13 cellular contexts compared by ENCODE assay signal in the genomic region with DNA sequence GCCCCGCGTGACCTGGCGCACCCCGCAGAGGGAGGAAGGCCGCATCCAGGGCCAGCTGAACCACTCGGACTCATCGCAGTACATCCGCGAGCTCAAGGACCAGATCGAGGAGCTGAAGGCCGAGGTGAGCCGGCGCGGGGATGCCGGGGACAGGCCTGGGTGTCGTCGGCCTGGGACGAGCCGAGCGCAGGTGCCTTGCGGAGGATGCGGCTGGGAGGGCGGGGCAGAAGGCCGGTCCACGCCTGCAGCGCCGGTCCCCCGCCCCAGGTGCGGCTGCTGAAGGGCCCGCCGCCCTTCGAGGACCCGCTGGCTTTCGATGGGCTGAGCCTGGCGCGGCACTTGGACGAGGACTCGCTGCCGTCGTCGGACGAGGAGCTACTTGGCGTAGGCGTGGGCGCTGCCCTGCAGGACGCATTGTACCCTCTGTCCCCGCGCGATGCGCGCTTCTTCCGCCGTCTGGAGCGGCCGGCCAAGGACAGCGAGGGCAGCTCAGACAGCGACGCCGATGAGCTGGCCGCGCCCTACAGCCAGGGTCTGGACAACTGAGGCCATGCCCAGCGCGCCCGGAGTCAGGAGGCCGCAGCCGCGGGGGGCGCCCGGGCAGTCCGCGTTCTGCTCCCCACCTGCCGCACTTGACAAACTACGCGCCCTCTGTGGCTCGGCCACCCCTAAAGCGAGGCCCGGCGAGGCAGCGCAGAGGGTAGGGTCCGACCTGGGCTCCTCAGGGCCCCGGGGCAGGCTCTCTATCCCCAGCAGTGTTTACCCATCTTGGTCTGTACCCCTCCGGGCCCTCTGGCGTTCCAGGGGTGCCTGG. TPM values are rescaled to one million over a fixed set of nuclear protein-coding genes. Genes with fewer than 3 reads are reported as not detected.
DNase-seq lines count a peak whose midpoint lies in the region; TF ChIP-seq lines count a peak whose summit lies in the region.
"Had no signal": no experiment of that assay in that cellular context is flagged by ENCODE, and none has a peak within 500 bp of the region (broad histone marks: within the 10 kb centered on the region; RNA-seq: fewer than 3 reads in every experiment).

No MANE protein-coding gene starts in this region.

- no peak overlapping the region for H3K27ac ChIP-seq in HUES48 (ENCODE audit: low read depth, low read length)
- H3K27ac ChIP-seq in iPS-18a (ENCODE audit: low read length) = no peak overlapping the region
- H3K27ac ChIP-seq: colonic mucosa, left ventricle myocardium inferior, ovary, VCaP had no signal

- H3K27ac Mint-ChIP-seq in HFFc6 = no peak overlapping the region
- H3K27ac Mint-ChIP-seq: CD14-positive monocyte had no signal

- peak; percentile 5 for DNase-seq in 8988T
- DNase-seq in COLO668 (lab: John Stamatoyannopoulos, UW; ENCODE audit: unreplicated experiment) = no peak
- DNase-seq in HFFc6 = no peak
- DNase-seq in GM10248 (ENCODE audit: extremely low spot score) = no peak
- DNase-seq: SIG-M5 had no signal

- H3K4me3 ChIP-seq in HUES48 (ENCODE audit: low read depth, low read length) (peak overlapping the region; percentile 72), iPS-18a (ENCODE audit: low read length) (peak overlapping the region; percentile 42)
- H3K4me3 ChIP-seq: ovary had no signal

- no peaks in the 10 kb centered on the region for H3K9me3 Mint-ChIP-seq in HFFc6

- H3K4me1 Mint-ChIP-seq in HFFc6 (ENCODE audit: low read depth) = no peaks in the 10 kb centered on the region

- CTCF ChIA-PET in GM10248 (lab: Yijun Ruan, JAX) = interaction anchor here (1.2 to 4.4 kb wide), 3 partner anchors 10 to 183 kb away, joined by 3 to 34 read pairs (median 5); partner anchors contain the start of gene TRAPPC5

- peaks cover 53% of the 10 kb centered on the region for H3K27me3 ChIP-seq in HUES48 (ENCODE audit: control insufficient read depth, insufficient read depth, low read length)
- H3K27me3 ChIP-seq in iPS-18a (ENCODE audit: control insufficient read depth, insufficient read depth, low read length) = peaks cover 46% of the 10 kb centered on the region
- H3K27me3 ChIP-seq: ovary had no signal

- POLR2A ChIA-PET in GM10248 (lab: Yijun Ruan, JAX) = no interaction called here

- H3K4me3 Mint-ChIP-seq in HFFc6 = no peak overlapping the region

- peaks cover 9% of the 10 kb centered on the region for H3K27me3 Mint-ChIP-seq in HFFc6 (ENCODE audit: insufficient read depth)

- H3K36me3 Mint-ChIP-seq in HFFc6 (ENCODE audit: low read depth) = no peaks in the 10 kb centered on the region

- H3K9me3 ChIP-seq in HUES48 (ENCODE audit: control insufficient read depth, insufficient read depth, low read length) (no peaks in the 10 kb centered on the region), iPS-18a (ENCODE audit: control insufficient read depth, low read depth, low read length) (no peaks in the 10 kb centered on the region)
- H3K9me3 ChIP-seq: colonic mucosa, left ventricle myocardium inferior, ovary had no signal

- H3K9ac ChIP-seq in HUES48 (ENCODE audit: low read depth, low read length) = no peak overlapping the region
- no peak overlapping the region for H3K9ac ChIP-seq in iPS-18a (ENCODE audit: low read length)

- TF ChIP-seq CTCF in HFFc6 (IDR thresholded peaks at IDR 0.05) = no peak
- no peak for TF ChIP-seq CTCF in GM10248 (IDR thresholded peaks at IDR 0.05; ENCODE audit: control extremely low read depth, extremely low read depth, low read depth, missing control alignments)

- H3K36me3 ChIP-seq in HUES48 (ENCODE audit: control insufficient read depth, insufficient read depth, low read length) = no peaks in the 10 kb centered on the region
- no peaks in the 10 kb centered on the region for H3K36me3 ChIP-seq in iPS-18a (ENCODE audit: control insufficient read depth, low read depth, low read length)
- H3K36me3 ChIP-seq: colonic mucosa, ovary had no signal

- H3K4me1 ChIP-seq in HUES48 (ENCODE audit: control insufficient read depth, insufficient read depth, low read length) = peaks cover 18% of the 10 kb centered on the region; the same call in 1 of the 2 replicates
- peaks cover 5% of the 10 kb centered on the region for H3K4me1 ChIP-seq in iPS-18a (ENCODE audit: control insufficient read depth, low read depth, low read length)

RNA-seq across cellular contexts. Expression of gene PRR36, which starts 10.8 kb away (rescaled TPM):
- total RNA-seq in HFFc6 (2021; fragmentation: NEBNext Ultra II Directional; extraction: Animal tissue kit (Norgen Biotek cat#: 25700)) = under 1 TPM in 4 of 6 experiments, not detected in 2; 0.05 to 0.18 (median 0.09) TPM
- total RNA-seq: fibroblast of villous mesenchyme, left ventricle myocardium inferior had no signal

RNA-seq across cellular contexts. Expression of gene LRRC8E, which starts 24.9 kb away (rescaled TPM):
- total RNA-seq in HFFc6 (2021; fragmentation: NEBNext Ultra II Directional; extraction: Animal tissue kit (Norgen Biotek cat#: 25700)) = 1 to 10 TPM; 4.9 to 7.3 (median 6.1) TPM

RNA-seq across cellular contexts. Expression of gene EVI5L, which starts 33.3 kb away (rescaled TPM):
- total RNA-seq in HFFc6 (2021; fragmentation: NEBNext Ultra II Directional; extraction: Animal tissue kit (Norgen Biotek cat#: 25700)) = 10 to 100 TPM; 26.4 to 33.0 (median 27.7) TPM

RNA-seq across cellular contexts. Expression of gene MAP2K7, which starts 40.3 kb away (rescaled TPM):
- total RNA-seq in HFFc6 (2021; fragmentation: NEBNext Ultra II Directional; extraction: Animal tissue kit (Norgen Biotek cat#: 25700)) = 10 to 100 TPM; 21.7 to 25.8 (median 22.8) TPM

RNA-seq across cellular contexts. Expression of gene TGFBR3L, which starts 51.3 kb away (rescaled TPM):
- total RNA-seq in HFFc6 (2021; fragmentation: NEBNext Ultra II Directional; extraction: Animal tissue kit (Norgen Biotek cat#: 25700)) = 10 to 100 TPM in 2 of 6 experiments, 1 to 10 TPM in 4; 4.5 to 12.0 (median 7.7) TPM
- total RNA-seq: colonic mucosa had no signal
